ENCODE assay signal across 41 cellular contexts in genomic region chr1:67860776-67861175, GRCh38. TPM values are rescaled to one million over a fixed set of nuclear protein-coding genes. Genes with fewer than 3 reads are reported as not detected.
"Had no signal": no experiment of that assay in that cellular context is flagged by ENCODE, and none has a peak within 500 bp of the region (broad histone marks: within the 10 kb centered on the region; RNA-seq: fewer than 3 reads in every experiment).

No MANE protein-coding gene starts in this region.

- H3K9me3 ChIP-seq: Peyer's patch, SJSA1 had no signal

- H3K4me3 ChIP-seq: Peyer's patch, SJSA1 had no signal

- H3K4me1 Mint-ChIP-seq: activated B cell treated with CpG ODN at 0.5 μM for 24 hours; activated CD4-positive, alpha-beta memory T cell treated with anti-CD3 and anti-CD28 coated beads, Interleukin-2, amount 10 ng/mL, durations not matched to agents 7 days and 5 days; activated naive CD8-positive, alpha-beta T cell treated with anti-CD3 and anti-CD28 coated beads for 36 hours; activated T-helper 17 cell treated with anti-CD3 and anti-CD28 coated beads, Interleukin-2, amount 50 U/mL, for 72 hours had no signal

- ATAC-seq: activated T-cell treated with anti-CD3 and anti-CD28 coated beads, Interleukin-2, amount 50 U/mL, for 72 hours; activated T-helper 17 cell treated with anti-CD3 and anti-CD28 coated beads, Interleukin-2, amount 50 U/mL, for 72 hours; PC-3; SK-N-SH treated with all-trans-retinoic acid at 6 μM for 48 hours had no signal

- H3K9ac ChIP-seq: KMS-11 had no signal

- H3K9me3 Mint-ChIP-seq: activated B cell treated with CpG ODN at 0.5 μM for 24 hours; activated CD4-positive, alpha-beta memory T cell treated with anti-CD3 and anti-CD28 coated beads, Interleukin-2, amount 10 ng/mL, durations not matched to agents 7 days and 5 days; activated naive CD8-positive, alpha-beta T cell treated with anti-CD3 and anti-CD28 coated beads for 36 hours; activated T-cell treated with anti-CD3 and anti-CD28 coated beads, Interleukin-2, amount 50 U/mL, for 72 hours; activated T-helper 17 cell treated with anti-CD3 and anti-CD28 coated beads, Interleukin-2, amount 50 U/mL, for 72 hours had no signal

- H3K4me2 ChIP-seq: KMS-11 had no signal

- H3K4me3 Mint-ChIP-seq: activated B cell treated with CpG ODN at 0.5 μM for 24 hours; activated CD4-positive, alpha-beta memory T cell treated with anti-CD3 and anti-CD28 coated beads, Interleukin-2, amount 10 ng/mL, durations not matched to agents 7 days and 5 days; activated naive CD8-positive, alpha-beta T cell treated with anti-CD3 and anti-CD28 coated beads for 36 hours; activated T-cell treated with anti-CD3 and anti-CD28 coated beads, Interleukin-2, amount 50 U/mL, for 72 hours; activated T-helper 17 cell treated with anti-CD3 and anti-CD28 coated beads, Interleukin-2, amount 50 U/mL, for 72 hours had no signal

- H3K27ac ChIP-seq: brain microvascular endothelial cell, KMS-11, Peyer's patch, SJSA1, VCaP had no signal

- H3K27ac Mint-ChIP-seq: activated B cell treated with CpG ODN at 0.5 μM for 24 hours; activated CD4-positive, alpha-beta memory T cell treated with anti-CD3 and anti-CD28 coated beads, Interleukin-2, amount 10 ng/mL, durations not matched to agents 7 days and 5 days; activated naive CD8-positive, alpha-beta T cell treated with anti-CD3 and anti-CD28 coated beads for 36 hours; activated T-cell treated with anti-CD3 and anti-CD28 coated beads, Interleukin-2, amount 50 U/mL, for 72 hours; activated T-helper 17 cell treated with anti-CD3 and anti-CD28 coated beads, Interleukin-2, amount 50 U/mL, for 72 hours had no signal

- H3K27me3 ChIP-seq: brain microvascular endothelial cell, Peyer's patch, SJSA1 had no signal

- H3K36me3 ChIP-seq: brain microvascular endothelial cell, Peyer's patch, SJSA1 had no signal

- H3K4me1 ChIP-seq: Peyer's patch had no signal

- DNase-seq: activated B cell treated with CpG ODN at 0.5 μM for 24 hours; activated CD4-positive, alpha-beta memory T cell treated with anti-CD3 and anti-CD28 coated beads, Interleukin-2, amount 10 ng/mL, durations not matched to agents 7 days and 5 days; activated CD4-positive, alpha-beta T cell treated with anti-CD3 and anti-CD28 coated beads for 4 hours; activated CD4-positive, alpha-beta T cell treated with anti-CD3 and anti-CD28 coated beads, Interleukin-2, amount 50 U/mL, for 1 hour; activated CD4-positive, CD25-positive, alpha-beta regulatory T cell treated with anti-CD3 and anti-CD28 coated beads, Interleukin-2, amount 50 U/mL, for 72 hours; activated CD8-positive, alpha-beta memory T cell treated with anti-CD3 and anti-CD28 coated beads for 24 hours; activated effector memory CD4-positive, alpha-beta T cell treated with anti-CD3 and anti-CD28 coated beads, Interleukin-2, amount 50 U/mL, for 16 hours; activated naive CD4-positive, alpha-beta T cell; activated naive CD4-positive, alpha-beta T cell treated with anti-CD3 and anti-CD28 coated beads, Interleukin-2, amount 50 U/mL, for 16 hours; activated naive CD8-positive, alpha-beta T cell treated with anti-CD3 and anti-CD28 coated beads for 36 hours; activated T-cell treated with anti-CD3 and anti-CD28 coated beads, Interleukin-2, amount 50 U/mL, for 1 hour; activated T-cell treated with anti-CD3 and anti-CD28 coated beads, Interleukin-2, amount 50 U/mL, for 72 hours; amniotic stem cell; aorta; brain microvascular endothelial cell; central memory CD4-positive, alpha-beta T cell; MM.1S; MV-4-11; NCI-H1092; NCI-H1417; NCI-H146; NCI-H187; NCI-H2029 treated with DMSO at 0.1 percent for 48 hours; NCI-H2107; NCI-H2171; NCI-H510A; NCI-H526; NCI-H748 treated with DMSO at 0.1 percent for 48 hours; NK-92 treated with Interleukin-12 subunit alpha and Interleukin-12 subunit beta, amount 100 ng/mL, for 24 hours; PC-3; Peyer's patch; RPMI8226; SHP77 treated with DMSO at 0.1 percent for 48 hours; T-helper 1 cell; T-helper 2 cell; T-helper 9 cell had no signal

- H3K36me3 Mint-ChIP-seq: activated naive CD8-positive, alpha-beta T cell treated with anti-CD3 and anti-CD28 coated beads for 36 hours had no signal

RNA-seq across cellular contexts. Expression of gene GNG12, which starts 27.5 kb away (rescaled TPM):
- total RNA-seq: activated B cell treated with CpG ODN at 0.5 μM for 24 hours had no signal
